Comparison of ENCODE assay signal across 9 cellular contexts in genomic region chr17:73203135-73203787, GRCh38. TPM values are rescaled to one million over a fixed set of nuclear protein-coding genes. Genes with fewer than 3 reads are reported as not detected.
DNase-seq lines count a peak whose midpoint lies in the region; TF ChIP-seq lines count a peak whose summit lies in the region.
"Had no signal": no experiment of that assay in that cellular context is flagged by ENCODE, and none has a peak within 500 bp of the region (broad histone marks: within the 10 kb centered on the region; RNA-seq: fewer than 3 reads in every experiment).

No MANE protein-coding gene starts in this region.

- no peaks in the 10 kb centered on the region for H3K9me2 ChIP-seq in SK-N-SH

- H3K4me1 ChIP-seq in SK-N-SH (ENCODE audit: control insufficient read depth in 1 of 2, insufficient read depth in 2 of 2, low read depth in 1 of 2, low read length in 1 of 2), result peaks cover 0 to 6% of the 10 kb centered on the region in 2 experiments; a peak in 1 of 4 replicates

- TF ChIP-seq CTCF in SK-N-SH (IDR thresholded peaks at IDR 0.05) (no peak), retinal pigment epithelial cell (conservative IDR thresholded peaks at IDR 0.05; ENCODE audit: low read depth, low read length) (no peak)

- no peaks in the 10 kb centered on the region for H3K27me3 ChIP-seq in SK-N-SH (ENCODE audit: insufficient read depth)

- H3K4me2 ChIP-seq in SK-N-SH, result no peak overlapping the region

- peaks cover 15% of the 10 kb centered on the region; the same call in 1 of the 2 replicates for H3K79me2 ChIP-seq in SK-N-SH (ENCODE audit: insufficient read depth)

- no peak for TF ChIP-seq RAD21 in SK-N-SH (IDR thresholded peaks at IDR 0.05; ENCODE audit: low read length)

- WGBS in SK-N-SH (ENCODE audit: low lambda C conversion rate), result 65% methylated on average over 8 of the region's 8 CpGs

- H3K9ac ChIP-seq in SK-N-SH, result no peak overlapping the region

- H3K9me3 ChIP-seq in SK-N-SH, result no peaks in the 10 kb centered on the region

- no peaks in the 10 kb centered on the region; the same call in 1 of the 2 replicates for H4K20me1 ChIP-seq in SK-N-SH (ENCODE audit: insufficient read depth)

- peaks cover 84 to 89% of the 10 kb centered on the region in 2 experiments for H3K36me3 ChIP-seq in SK-N-SH (replicated peaks in 1 of 2; ENCODE audit: control insufficient read depth in 1 of 2, insufficient read depth in 2 of 2, low read length in 1 of 2)

- H3K27ac ChIP-seq in SK-N-SH (ENCODE audit: low read depth in 2 of 2, low read length in 1 of 2), result peak overlapping the region; percentile 1 to 11; a peak in 1 of 4 replicates

- H3K4me3 ChIP-seq in SK-N-SH (ENCODE audit: low read depth in 2 of 2, low read length in 1 of 2) (no peak overlapping the region), retinal pigment epithelial cell (ENCODE audit: low read length) (no peak overlapping the region)

- TF ChIP-seq EP300 in SK-N-SH (IDR thresholded peaks at IDR 0.05; ENCODE audit: borderline replicate concordance in 1 of 2, low read depth in 1 of 2, low read length in 1 of 2), result no peak

- POLR2A ChIA-PET in SK-N-SH (lab: Yijun Ruan, JAX), result no interaction called here
- POLR2A ChIA-PET in HEK293T (lab: Yijun Ruan, JAX), result interaction anchor here (0.9 to 1.3 kb wide), 2 partner anchors 9 to 11 kb away, joined by 4 read pairs; partner anchors contain the start of gene COG1

- H3F3A ChIP-seq in SK-N-SH (replicated peaks; ENCODE audit: insufficient read depth), result peaks cover 6% of the 10 kb centered on the region

- peak; percentile 67 for DNase-seq in H4 (ENCODE audit: low spot score)
- no peak for DNase-seq in SK-N-SH
- peak; percentile 71 for DNase-seq in glomerular endothelial cell (ENCODE audit: extremely low read depth, low read depth, low spot score)
- peak; percentile 87 for DNase-seq in retinal pigment epithelial cell (ENCODE audit: low read depth)
- DNase-seq in HEK293T (ENCODE audit: extremely low spot score), result no peak
- no peak for DNase-seq in iPS-NIHi7 (ENCODE audit: extremely low spot score)
- no peak for DNase-seq in DMS79 (lab: John Stamatoyannopoulos, UW)
- DNase-seq in NCI-H446 (lab: John Stamatoyannopoulos, UW), result no peak
- DNase-seq: GOT3 had no signal

- CTCF ChIA-PET in SK-N-SH (lab: Yijun Ruan, JAX), result interaction anchor here (0.6 to 4.1 kb wide), 8 partner anchors 8 to 996 kb away, joined by 3 to 14 read pairs (median 3); no protein-coding TSS in a partner anchor
- CTCF ChIA-PET in HEK293T (lab: Yijun Ruan, JAX), result interaction anchor here (0.6 kb wide), 1 partner anchor 28 kb away, joined by 3 read pairs; no protein-coding TSS in a partner anchor

- no peak overlapping the region for H2AFZ ChIP-seq in SK-N-SH (ENCODE audit: low read depth)

TF ChIP-seq in SK-N-SH, 30 proteins besides CTCF, POLR2A, EP300 and RAD21 (continues in another document):
- TF ChIP-seq YY1 (IDR thresholded peaks at IDR 0.05; ENCODE audit: low read depth), result no peak
- no peak for TF ChIP-seq ELF1 (IDR thresholded peaks at IDR 0.05)
- no peak for TF ChIP-seq JUND (IDR thresholded peaks at IDR 0.05)
- TF ChIP-seq MXI1 (IDR thresholded peaks at IDR 0.05; ENCODE audit: low read depth, low read length), result no peak
- TF ChIP-seq, protein P1, sequence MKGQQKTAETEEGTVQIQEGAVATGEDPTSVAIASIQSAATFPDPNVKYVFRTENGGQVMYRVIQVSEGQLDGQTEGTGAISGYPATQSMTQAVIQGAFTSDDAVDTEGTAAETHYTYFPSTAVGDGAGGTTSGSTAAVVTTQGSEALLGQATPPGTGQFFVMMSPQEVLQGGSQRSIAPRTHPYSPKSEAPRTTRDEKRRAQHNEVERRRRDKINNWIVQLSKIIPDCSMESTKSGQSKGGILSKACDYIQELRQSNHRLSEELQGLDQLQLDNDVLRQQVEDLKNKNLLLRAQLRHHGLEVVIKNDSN (IDR thresholded peaks at IDR 0.05; ENCODE audit: borderline replicate concordance, low read depth), result no peak
- TF ChIP-seq, protein P2, sequence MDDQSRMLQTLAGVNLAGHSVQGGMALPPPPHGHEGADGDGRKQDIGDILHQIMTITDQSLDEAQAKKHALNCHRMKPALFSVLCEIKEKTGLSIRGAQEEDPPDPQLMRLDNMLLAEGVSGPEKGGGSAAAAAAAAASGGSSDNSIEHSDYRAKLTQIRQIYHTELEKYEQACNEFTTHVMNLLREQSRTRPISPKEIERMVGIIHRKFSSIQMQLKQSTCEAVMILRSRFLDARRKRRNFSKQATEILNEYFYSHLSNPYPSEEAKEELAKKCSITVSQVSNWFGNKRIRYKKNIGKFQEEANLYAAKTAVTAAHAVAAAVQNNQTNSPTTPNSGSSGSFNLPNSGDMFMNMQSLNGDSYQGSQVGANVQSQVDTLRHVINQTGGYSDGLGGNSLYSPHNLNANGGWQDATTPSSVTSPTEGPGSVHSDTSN (IDR thresholded peaks at IDR 0.05), result no peak
- TF ChIP-seq TCF12 (IDR thresholded peaks at IDR 0.05), result no peak
- TF ChIP-seq GATA2 (CRISPR knock-in tag; IDR thresholded peaks at IDR 0.05), result no peak
- TF ChIP-seq, protein P3, sequence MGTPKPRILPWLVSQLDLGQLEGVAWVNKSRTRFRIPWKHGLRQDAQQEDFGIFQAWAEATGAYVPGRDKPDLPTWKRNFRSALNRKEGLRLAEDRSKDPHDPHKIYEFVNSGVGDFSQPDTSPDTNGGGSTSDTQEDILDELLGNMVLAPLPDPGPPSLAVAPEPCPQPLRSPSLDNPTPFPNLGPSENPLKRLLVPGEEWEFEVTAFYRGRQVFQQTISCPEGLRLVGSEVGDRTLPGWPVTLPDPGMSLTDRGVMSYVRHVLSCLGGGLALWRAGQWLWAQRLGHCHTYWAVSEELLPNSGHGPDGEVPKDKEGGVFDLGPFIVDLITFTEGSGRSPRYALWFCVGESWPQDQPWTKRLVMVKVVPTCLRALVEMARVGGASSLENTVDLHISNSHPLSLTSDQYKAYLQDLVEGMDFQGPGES (IDR thresholded peaks at IDR 0.05; ENCODE audit: low read depth, low read length), result no peak
- no peak for TF ChIP-seq SMC3 (IDR thresholded peaks at IDR 0.05; ENCODE audit: low read depth, low read length)
- no peak for TF ChIP-seq NRF1 (IDR thresholded peaks at IDR 0.05; ENCODE audit: low read depth, low read length)
- TF ChIP-seq GABPA (IDR thresholded peaks at IDR 0.05; ENCODE audit: low read depth), result no peak

TF ChIP-seq in HEK293T, 16 proteins besides CTCF, POLR2A, EP300 and RAD21:
- TF ChIP-seq HDGF (IDR thresholded peaks at IDR 0.05; ENCODE audit: borderline replicate concordance) (no peak), CTBP1 (IDR thresholded peaks at IDR 0.05; ENCODE audit: borderline replicate concordance) (no peak), SUZ12 (IDR thresholded peaks at IDR 0.05) (no peak), FOXA1 (IDR thresholded peaks at IDR 0.05) (no peak), PKNOX1 (IDR thresholded peaks at IDR 0.05) (no peak), ELF4 (IDR thresholded peaks at IDR 0.05) (no peak), SP1 (IDR thresholded peaks at IDR 0.05) (no peak), LEF1 (IDR thresholded peaks at IDR 0.05; ENCODE audit: borderline replicate concordance) (no peak), FOXM1 (IDR thresholded peaks at IDR 0.05; ENCODE audit: borderline replicate concordance) (no peak), TARDBP (IDR thresholded peaks at IDR 0.05) (no peak), NFRKB (IDR thresholded peaks at IDR 0.05) (no peak)
TF ChIP-seq in HEK293T: peak in this region for 0.

RNA-seq across cellular contexts. Expression of gene COG1, which starts 10.4 kb away (rescaled TPM):
- total RNA-seq in H4 (2014; rRNA removed; shearing (Covaris generic)), result 18.6 and 18.8 TPM in 2 replicates
- 52.8 and 53.1 TPM in 2 replicates for polyA plus RNA-seq in SK-N-SH (2012; rRNA removed)
- 21.9 and 24.1 TPM in 2 replicates for polyA plus RNA-seq in SK-N-SH (2012; cell fraction: cytosol; rRNA removed)
- 159 and 187 TPM in 2 replicates for polyA plus RNA-seq in SK-N-SH (2012; cell fraction: nucleus; rRNA removed)
- 20.3 and 27.5 TPM in 2 replicates for total RNA-seq in glomerular endothelial cell

RNA-seq across cellular contexts. Expression of gene SSTR2, which starts 38.5 kb away (rescaled TPM):
- total RNA-seq in H4 (2014; rRNA removed; shearing (Covaris generic)), result 0.06 and 0.55 TPM in 2 replicates
- 0.44 and 0.67 TPM in 2 replicates for polyA plus RNA-seq in SK-N-SH (2012; rRNA removed)
- polyA plus RNA-seq in SK-N-SH (2012; cell fraction: cytosol; rRNA removed), result 0.41 and 0.47 TPM in 2 replicates
- polyA plus RNA-seq in SK-N-SH (2012; cell fraction: nucleus; rRNA removed), result 0.49 and 0.73 TPM in 2 replicates
- not detected in 2 replicates for total RNA-seq in glomerular endothelial cell

RNA-seq across cellular contexts. Expression of gene CPSF4L, which starts 58.4 kb away (rescaled TPM):
- not detected in 2 replicates for total RNA-seq in H4 (2014; rRNA removed; shearing (Covaris generic))
- polyA plus RNA-seq in SK-N-SH (2012; rRNA removed), result 0.10 TPM in 1 of 2 replicates, not detected in the other
- polyA plus RNA-seq in SK-N-SH (2012; cell fraction: cytosol; rRNA removed), result not detected in 2 replicates
- not detected in 2 replicates for polyA plus RNA-seq in SK-N-SH (2012; cell fraction: nucleus; rRNA removed)
- 1.2 TPM in 1 of 2 replicates, not detected in the other for total RNA-seq in glomerular endothelial cell

Comparison
In these comparisons a context has a peak if more than half of its experiments do, and no peak if none do; other contexts are left out.
1. DNase-seq: peak in H4 (single experiment), glomerular endothelial cell (single experiment) and retinal pigment epithelial cell (single experiment); none in SK-N-SH (single experiment), HEK293T (single experiment), iPS-NIHi7 (single experiment), DMS79 (single experiment) and NCI-H446 (0 of 2).